Comparison of ENCODE assay signal across 8 cellular contexts in genomic region chr10:131982796-131983195, GRCh38. TPM values are rescaled to one million over a fixed set of nuclear protein-coding genes. Genes with fewer than 3 reads are reported as not detected.
A peak's percentile ranks its signal among the peaks of the same experiment; 100 is the strongest.
DNase-seq lines count a peak whose midpoint lies in the region; TF ChIP-seq lines count a peak whose summit lies in the region.

No MANE protein-coding gene starts in this region.

- H3K27me3 ChIP-seq in BJ (ENCODE audit: control insufficient read depth, insufficient read depth, low read length) (no peaks in the 10 kb centered on the region), MG63 (no peaks in the 10 kb centered on the region)
- H3K27me3 ChIP-seq in effector memory CD4-positive, alpha-beta T cell (replicated peaks; ENCODE audit: control insufficient read depth, insufficient read depth, low read length, poor library complexity, severe bottlenecking), result no peaks in the 10 kb centered on the region

- no peaks in the 10 kb centered on the region for H3K27me3 Mint-ChIP-seq in nephron (ENCODE audit: low read depth)

- peaks cover 20% of the 10 kb centered on the region for H3K9me3 Mint-ChIP-seq in nephron

- peak overlapping the region; percentile 74 to 79 (median 78) for H3K4me3 Mint-ChIP-seq in nephron

- TF ChIP-seq CTCF in BJ (IDR thresholded peaks at IDR 0.05; ENCODE audit: insufficient read depth, low read depth, low read length) (no peak), nephron (IDR thresholded peaks at IDR 0.05; ENCODE audit: unreplicated experiment in 3 of 3) (no peak)

- CTCF ChIA-PET in BJ (lab: Yijun Ruan, JAX), result no interaction called here

- H3K36me3 ChIP-seq in BJ (ENCODE audit: control insufficient read depth, insufficient read depth, low read length), result peaks cover 1% of the 10 kb centered on the region; the same call in 1 of the 2 replicates
- H3K36me3 ChIP-seq in MG63, result peaks cover 21% of the 10 kb centered on the region
- H3K36me3 ChIP-seq in effector memory CD4-positive, alpha-beta T cell (ENCODE audit: control insufficient read depth, insufficient read depth, low read length), result no peaks in the 10 kb centered on the region

- H3K27ac ChIP-seq in effector memory CD4-positive, alpha-beta T cell (ENCODE audit: insufficient read depth, low read length, poor library complexity, severe bottlenecking), result no peak overlapping the region

- peaks cover 18% of the 10 kb centered on the region for H3K4me1 ChIP-seq in effector memory CD4-positive, alpha-beta T cell (ENCODE audit: control insufficient read depth, insufficient read depth, low read length, poor library complexity, severe bottlenecking)

- H3K27ac Mint-ChIP-seq in nephron, result no peak overlapping the region

- POLR2A ChIA-PET in BJ (lab: Charles Lee), result no interaction called here

- H3K36me3 Mint-ChIP-seq in nephron (ENCODE audit: low read depth), result peaks cover 18% of the 10 kb centered on the region

- peaks cover 29% of the 10 kb centered on the region for H3K4me1 Mint-ChIP-seq in nephron

- peaks cover 4% of the 10 kb centered on the region; the same call in 1 of the 2 replicates for H3K9me3 ChIP-seq in MG63
- no peaks in the 10 kb centered on the region for H3K9me3 ChIP-seq in effector memory CD4-positive, alpha-beta T cell (ENCODE audit: control insufficient read depth, low read length)

- DNase-seq in BJ (ENCODE audit: low read depth), result no peak
- no peak for DNase-seq in MG63
- no peak for DNase-seq in effector memory CD4-positive, alpha-beta T cell
- DNase-seq in A172 (ENCODE audit: low spot score), result no peak
- no peak for DNase-seq in mesenteric fat pad (ENCODE audit: low spot score)
- DNase-seq in stimulated activated naive CD4-positive, alpha-beta T cell treated with Interleukin-2 at 50 U/mL for 16 hours (lab: John Stamatoyannopoulos, UW), result no peak
- DNase-seq in NOMO-1 treated with dmso at 0.1 percent for 144 hours (lab: John Stamatoyannopoulos, UW; ENCODE audit: unreplicated experiment), result no peak

- H3K4me3 ChIP-seq in BJ (ENCODE audit: low read depth, low read length) (peak overlapping the region; percentile 62), MG63 (peak overlapping the region; percentile 59; the same call in 1 of the 2 replicates)
- H3K4me3 ChIP-seq in effector memory CD4-positive, alpha-beta T cell (ENCODE audit: insufficient read depth, low read depth, low read length, poor library complexity, severe bottlenecking), result peak overlapping the region; percentile 71

RNA-seq across cellular contexts. Expression of gene BNIP3, which starts 1.1 kb away (rescaled TPM):
- polyA plus RNA-seq in BJ (2011; rRNA removed), result 89.1 and 127 TPM in 2 replicates
- polyA minus RNA-seq in BJ (2011; rRNA and poly(A)+ RNA removed), result 24.9 and 33.3 TPM in 2 replicates
- total RNA-seq in MG63 (2014; rRNA removed; shearing (Covaris generic); ENCODE audit: low replicate concordance), result 93.6 and 107 TPM in 2 replicates
- total RNA-seq in A172 (2014; rRNA removed; shearing (Covaris generic)), result 67.9 and 79.3 TPM in 2 replicates
- total RNA-seq in mesenteric fat pad, result 63.1 TPM
